ENCODE assay signal across 13 cellular contexts in genomic region chr5:172789687-172790495, GRCh38. TPM values are rescaled to one million over a fixed set of nuclear protein-coding genes. Genes with fewer than 3 reads are reported as not detected.
A peak's percentile ranks its signal among the peaks of the same experiment; 100 is the strongest.
DNase-seq lines count a peak whose midpoint lies in the region; ATAC-seq lines count a peak whose summit lies in the region.
"Had no signal": no experiment of that assay in that cellular context is flagged by ENCODE, and none has a peak within 500 bp of the region (broad histone marks: within the 10 kb centered on the region; RNA-seq: fewer than 3 reads in every experiment).

No MANE protein-coding gene starts in this region.

- DNase-seq in EL (peak; percentile 77), amniotic epithelial cell (ENCODE audit: low read depth) (peak; percentile 82), kidney glomerular epithelial cell (lab: John Stamatoyannopoulos, UW) (peak; percentile 53), NCI-H1694 (lab: John Stamatoyannopoulos, UW) (no peak), SHP77 (lab: John Stamatoyannopoulos, UW) (no peak), NCI-H146 treated with DMSO at 0.1 percent for 48 hours (lab: John Stamatoyannopoulos, UW; ENCODE audit: unreplicated experiment) (no peak)
- DNase-seq in activated T-cell treated with anti-CD3 and anti-CD28 coated beads, Interleukin-2, amount 50 U/mL, for 4 hours, result no peak
- DNase-seq: activated naive CD4-positive, alpha-beta T cell; foreskin keratinocyte; NCI-H1105; stimulated activated naive CD8-positive, alpha-beta T cell treated with anti-CD3 and anti-CD28 coated beads, Interleukin-15, amount 100 ng/mL, for 72 hours; SW 1271 had no signal

- no peaks in the 10 kb centered on the region for H3K9me3 Mint-ChIP-seq in activated T-cell treated with anti-CD3 and anti-CD28 coated beads, Interleukin-2, amount 50 U/mL, for 4 hours
- H3K9me3 Mint-ChIP-seq: stimulated activated naive CD8-positive, alpha-beta T cell treated with anti-CD3 and anti-CD28 coated beads, Interleukin-15, amount 100 ng/mL, for 72 hours had no signal

- H3K4me1 Mint-ChIP-seq in activated T-cell treated with anti-CD3 and anti-CD28 coated beads, Interleukin-2, amount 50 U/mL, for 4 hours (ENCODE audit: low read depth), result no peaks in the 10 kb centered on the region

- no peaks in the 10 kb centered on the region for H3K27me3 ChIP-seq in skeletal muscle satellite cell (ENCODE audit: control insufficient read depth, insufficient read depth, low read length)
- H3K27me3 ChIP-seq: foreskin keratinocyte had no signal

- no peaks in the 10 kb centered on the region for H3K9me3 ChIP-seq in skeletal muscle satellite cell (replicated peaks; ENCODE audit: low read length)

- peaks cover 61% of the 10 kb centered on the region for H3K4me1 ChIP-seq in skeletal muscle satellite cell (ENCODE audit: control insufficient read depth, insufficient read depth, low read length)
- H3K4me1 ChIP-seq: foreskin keratinocyte had no signal

- no peak for ATAC-seq in activated T-cell treated with anti-CD3 and anti-CD28 coated beads, Interleukin-2, amount 50 U/mL, for 4 hours
- ATAC-seq: foreskin keratinocyte had no signal

- no peak overlapping the region for H3K4me3 ChIP-seq in skeletal muscle satellite cell (ENCODE audit: low read length)

- H3K4me2 ChIP-seq in skeletal muscle satellite cell (ENCODE audit: low read length), result peak overlapping the region; percentile 58

- no peaks in the 10 kb centered on the region for H3K36me3 Mint-ChIP-seq in activated T-cell treated with anti-CD3 and anti-CD28 coated beads, Interleukin-2, amount 50 U/mL, for 4 hours (ENCODE audit: insufficient read depth)

- no peaks in the 10 kb centered on the region for H3K27me3 Mint-ChIP-seq in activated T-cell treated with anti-CD3 and anti-CD28 coated beads, Interleukin-2, amount 50 U/mL, for 4 hours (ENCODE audit: low read depth)
- H3K27me3 Mint-ChIP-seq: stimulated activated naive CD8-positive, alpha-beta T cell treated with anti-CD3 and anti-CD28 coated beads, Interleukin-15, amount 100 ng/mL, for 72 hours had no signal

- no peak overlapping the region for H3K4me3 Mint-ChIP-seq in activated T-cell treated with anti-CD3 and anti-CD28 coated beads, Interleukin-2, amount 50 U/mL, for 4 hours
- H3K4me3 Mint-ChIP-seq: stimulated activated naive CD8-positive, alpha-beta T cell treated with anti-CD3 and anti-CD28 coated beads, Interleukin-15, amount 100 ng/mL, for 72 hours had no signal

- peak overlapping the region; percentile 72 for H3K9ac ChIP-seq in skeletal muscle satellite cell (ENCODE audit: low read depth, low read length)

- no peaks in the 10 kb centered on the region for H3K36me3 ChIP-seq in skeletal muscle satellite cell (ENCODE audit: insufficient read depth, low read length)

RNA-seq across cellular contexts. Expression of gene DUSP1, which starts 18.9 kb away (rescaled TPM):
- total RNA-seq in skeletal muscle satellite cell (2012; rRNA removed), result 204 and 438 TPM in 2 replicates
- total RNA-seq in activated T-cell treated with anti-CD3 and anti-CD28 coated beads, Interleukin-2, amount 50 U/mL, for 4 hours, result 10 to 100 TPM; 11.4 to 15.0 (median 15.0) TPM

RNA-seq across cellular contexts. Expression of gene ERGIC1, which starts 44.2 kb away (rescaled TPM):
- total RNA-seq in skeletal muscle satellite cell (2012; rRNA removed), result 162 and 224 TPM in 2 replicates
- total RNA-seq in activated T-cell treated with anti-CD3 and anti-CD28 coated beads, Interleukin-2, amount 50 U/mL, for 4 hours, result 10 to 100 TPM; 28.7 to 36.3 (median 32.1) TPM

Comparison
In these comparisons a context has a peak if more than half of its experiments do, and no peak if none do; other contexts are left out.
1. DNase-seq: peak in EL (single experiment), amniotic epithelial cell (single experiment) and kidney glomerular epithelial cell (single experiment); none in NCI-H1694 (single experiment), SHP77 (0 of 2), NCI-H146 treated with DMSO at 0.1 percent for 48 hours (single experiment) and activated T-cell treated with anti-CD3 and anti-CD28 coated beads, Interleukin-2, amount 50 U/mL, for 4 hours (single experiment).